ENCODE assay signal across 21 cellular contexts in genomic region chr11:118592616-118593367, GRCh38. TPM values are rescaled to one million over a fixed set of nuclear protein-coding genes. Genes with fewer than 3 reads are reported as not detected.
DNase-seq lines count a peak whose midpoint lies in the region; ATAC-seq, FAIRE-seq and TF ChIP-seq lines count a peak whose summit lies in the region.
"Had no signal": no experiment of that assay in that cellular context is flagged by ENCODE, and none has a peak within 500 bp of the region (broad histone marks: within the 10 kb centered on the region; RNA-seq: fewer than 3 reads in every experiment).

No MANE protein-coding gene starts in this region.

- H3K4me3 ChIP-seq in astrocyte of the spinal cord (ENCODE audit: low read depth, low read length) (no peak overlapping the region), rectal smooth muscle tissue (ENCODE audit: low read length) (no peak overlapping the region), right lobe of liver (no peak overlapping the region)
- H3K4me3 ChIP-seq: A549, MG63, upper lobe of left lung had no signal

- intact Hi-C loops in left cardiac atrium (cut with DNase I): loop anchor here in 1 of 2 donors (10.0 kb wide), 1 partner anchor 62 kb away; no protein-coding TSS in a partner anchor
- intact Hi-C loops in right lobe of liver (cut with DNase I): no loop called here

- H3K9me3 ChIP-seq in right lobe of liver: no peaks in the 10 kb centered on the region
- H3K9me3 ChIP-seq: A549, MG63, upper lobe of left lung had no signal

- H3K27me3 ChIP-seq in rectal smooth muscle tissue (ENCODE audit: control insufficient read depth, insufficient read depth, low read length) (no peaks in the 10 kb centered on the region), right lobe of liver (no peaks in the 10 kb centered on the region)
- H3K27me3 ChIP-seq: MG63, upper lobe of left lung had no signal

- peaks cover 5% of the 10 kb centered on the region for H3K4me1 ChIP-seq in rectal smooth muscle tissue (ENCODE audit: control insufficient read depth, insufficient read depth, low read length)
- H3K4me1 ChIP-seq in right lobe of liver: no peaks in the 10 kb centered on the region
- H3K4me1 ChIP-seq: A549 had no signal

- in situ Hi-C loops in astrocyte of the spinal cord (cut with HindIII; ENCODE audit: low sequenced_read_pairs): no loop called here

- H3K27ac ChIP-seq in rectal smooth muscle tissue (ENCODE audit: low read depth, low read length): peak overlapping the region; percentile 60
- no peak overlapping the region for H3K27ac ChIP-seq in right lobe of liver
- H3K27ac ChIP-seq: A549, upper lobe of left lung had no signal

- peak; percentile 68 for DNase-seq in AG08395 (ENCODE audit: low spot score)
- DNase-seq in astrocyte of the spinal cord (ENCODE audit: low read depth, low spot score): peak; percentile 40
- DNase-seq in left cardiac atrium: no peak
- DNase-seq in D721Med (ENCODE audit: insufficient read length, low spot score): no peak
- no peak for DNase-seq in right lobe of liver
- DNase-seq: activated CD4-positive, alpha-beta T cell treated with anti-CD3 and anti-CD28 coated beads for 1 hour; activated CD8-positive, alpha-beta memory T cell treated with anti-CD3 and anti-CD28 coated beads, Interleukin-2, amount 50 U/mL, for 4 hours; COR-L47; erythroblast; MG63; NCI-H1930; NCI-H526 treated with DMSO at 0.1 percent for 48 hours; T-helper 1 cell; upper lobe of left lung had no signal

- TF ChIP-seq POLR2A in GM18505 (IDR thresholded peaks at IDR 0.05; ENCODE audit: borderline replicate concordance, extremely low read depth, insufficient read depth, insufficient read length) (no peak), right lobe of liver (IDR thresholded peaks at IDR 0.05) (no peak)

- ATAC-seq in left cardiac atrium (peak; percentile 47 to 69), GM18505 (IDR thresholded peaks at IDR 0.05; ENCODE audit: unreplicated experiment) (no peak), right lobe of liver (no peak), HG03432 (IDR thresholded peaks at IDR 0.05; ENCODE audit: unreplicated experiment) (no peak)
- ATAC-seq: A549, Panc1 had no signal

- FAIRE-seq in D721Med (lab: Jason Lieb, UNC): no peak
- FAIRE-seq: A549, GM19239, HTR-8/SVneo had no signal

- H3K9ac ChIP-seq in rectal smooth muscle tissue (ENCODE audit: low read length): no peak overlapping the region

- H3K36me3 ChIP-seq in rectal smooth muscle tissue (ENCODE audit: control insufficient read depth, insufficient read depth, low read length) (peaks cover 39% of the 10 kb centered on the region), right lobe of liver (peaks cover 2 to 89% (median 57%) of the 10 kb centered on the region in 4 donors)

- TF ChIP-seq CTCF in astrocyte of the spinal cord (IDR thresholded peaks at IDR 0.05; ENCODE audit: low read depth, low read length) (no peak), D721Med (IDR thresholded peaks at IDR 0.05; ENCODE audit: insufficient read depth, missing control alignments) (no peak), right lobe of liver (IDR thresholded peaks at IDR 0.05) (no peak)

- 96% methylated on average over 2 of the region's 2 CpGs for whole genome bisulfite sequencing in right lobe of liver (ENCODE audit: insufficient coverage, low coverage, low lambda C conversion rate, missing lambda C conversion rate)

RNA-seq across cellular contexts. Expression of gene PHLDB1, which starts 14.6 kb away (rescaled TPM):
- total RNA-seq in left cardiac atrium (100 to 1,000 TPM; 108 to 159 TPM), right lobe of liver (10 to 100 TPM in 1 of 6 experiments, 1 to 10 TPM in 5; 5.4 to 11.7 (median 6.3) TPM)

RNA-seq across cellular contexts. Expression of gene ARCN1, which starts 20.6 kb away (rescaled TPM):
- total RNA-seq in left cardiac atrium (100 to 1,000 TPM in 1 of 2 donors, 10 to 100 TPM in 1; 98.2 to 129 TPM), right lobe of liver (10 to 100 TPM; 58.3 to 91.7 (median 75.8) TPM)

RNA-seq across cellular contexts. Expression of gene IFT46, which starts 27.1 kb away (rescaled TPM):
- total RNA-seq in left cardiac atrium (10 to 100 TPM; 13.4 to 18.8 TPM), right lobe of liver (1 to 10 TPM; 4.0 to 6.4 (median 5.2) TPM)

Comparison
In these comparisons a context has a peak if more than half of its experiments do, and no peak if none do; other contexts are left out.
1. DNase-seq: peak in AG08395 (single experiment) and astrocyte of the spinal cord (single experiment); none in left cardiac atrium (single experiment), D721Med (single experiment) and right lobe of liver (0 of 3).
2. ATAC-seq: peak in left cardiac atrium (2 of 2); none in GM18505 (single experiment), right lobe of liver (0 of 4) and HG03432 (single experiment).
3. RNA of gene PHLDB1, which starts 14.6 kb away (total RNA-seq): 108 to 159 TPM in left cardiac atrium; 5.4 to 11.7 TPM in right lobe of liver; every median in the first group is over 4 times any median in the second.